In genomic region chr3:71584216-71585061, GRCh38 we compare ENCODE assay signal across 8 cellular contexts. TPM values are rescaled to one million over a fixed set of nuclear protein-coding genes. Genes with fewer than 3 reads are reported as not detected.
DNase-seq lines count a peak whose midpoint lies in the region; ATAC-seq, FAIRE-seq and TF ChIP-seq lines count a peak whose summit lies in the region.

No MANE protein-coding gene starts in this region.

- H4K91ac ChIP-seq in H1 (replicated peaks; ENCODE audit: insufficient read length, low read length): no peak overlapping the region

- TF ChIP-seq EP300 in H1 (IDR thresholded peaks at IDR 0.05; ENCODE audit: borderline replicate concordance in 1 of 2, low read depth in 2 of 2, low read length in 2 of 2): no peak; a peak in 1 of 3 replicates

- H4K20me1 ChIP-seq in H1 (replicated peaks in 1 of 2; ENCODE audit: control insufficient read depth in 1 of 2, insufficient read depth in 2 of 2, low read length in 2 of 2): peaks cover 0 to 3% of the 10 kb centered on the region in 2 experiments

- 0 out of 4 replicates have a peak, but pooled peaks cover 0 to under 1% of the 10 kb centered on the region in 2 experiments for H3K9me3 ChIP-seq in H1 (ENCODE audit: insufficient read depth in 2 of 2, low read depth in 1 of 2, low read length in 1 of 2)

- H2BK15ac ChIP-seq in H1 (ENCODE audit: low read length): no peak overlapping the region
- no peak overlapping the region for H2BK15ac ChIP-seq in mesendoderm (replicated peaks; ENCODE audit: low read depth)

- H3K79me2 ChIP-seq in H1 (ENCODE audit: control insufficient read depth in 1 of 2, insufficient read depth in 2 of 2, low read length in 2 of 2): no peaks in the 10 kb centered on the region
- no peaks in the 10 kb centered on the region for H3K79me2 ChIP-seq in mesendoderm (ENCODE audit: control insufficient read depth, insufficient read depth, low read length)

- H4K8ac ChIP-seq in H1 (ENCODE audit: extremely low read depth, insufficient read depth, low read length): peak overlapping the region; percentile 81; the same call in 1 of the 2 replicates
- H4K8ac ChIP-seq in mesendoderm (ENCODE audit: low read depth, low read length): no peak overlapping the region

- H3K56ac ChIP-seq in H1 (replicated peaks; ENCODE audit: insufficient read length, low read depth, low read length) (no peak overlapping the region), mesendoderm (ENCODE audit: low read length) (peak overlapping the region; percentile 44)

- CTCF ChIA-PET in activated CD4-positive, alpha-beta memory T cell treated with anti-CD3 and anti-CD28 coated beads, Interleukin-2, amount 10 ng/mL, durations not matched to agents 7 days and 5 days (lab: Charles Lee): interaction anchor here (0.9 to 1.5 kb wide), 3 partner anchors 400 to 1053 kb away, joined by 3 read pairs; no protein-coding TSS in a partner anchor
- CTCF ChIA-PET in H1 (lab: Charles Lee; ENCODE audit: partially characterized antibody): interaction anchor here (0.6 to 2.0 kb wide), 7 partner anchors 12 to 844 kb away, joined by 3 to 8 read pairs (median 3); no protein-coding TSS in a partner anchor

- peak overlapping the region; percentile 91 to 95 for H3K4me2 ChIP-seq in H1 (ENCODE audit: insufficient read depth in 1 of 2, low read depth in 2 of 2, low read length in 2 of 2)
- H3K4me2 ChIP-seq in mesendoderm (ENCODE audit: low read length): peak overlapping the region; percentile 94

- WGBS in H1 (ENCODE audit: extremely low coverage in 1 of 2, insufficient coverage in 1 of 2, insufficient read length in 1 of 2, insufficient replicate concordance in 2 of 2, low coverage in 1 of 2, low lambda C conversion rate in 2 of 2, missing lambda C conversion rate in 1 of 2), 2 experiments: 3% methylated on average over 17 of the region's 24 CpGs; no CpG with 5 or more reads in 1 of the 2 experiments
- no CpG with 5 or more reads among the region's 24 CpGs for WGBS in mesendoderm (ENCODE audit: extremely low coverage, insufficient coverage, low lambda C conversion rate)

- no peak for TF ChIP-seq CTCF in H1 (IDR thresholded peaks at IDR 0.05; ENCODE audit: control extremely low read depth in 1 of 3, insufficient read depth in 1 of 3, low read depth in 1 of 3, low read length in 3 of 3)

- H3K4me1 Mint-ChIP-seq in activated CD4-positive, alpha-beta memory T cell treated with anti-CD3 and anti-CD28 coated beads, Interleukin-2, amount 10 ng/mL, durations not matched to agents 7 days and 5 days: peaks cover 36% of the 10 kb centered on the region

- H3K27ac Mint-ChIP-seq in activated CD4-positive, alpha-beta memory T cell treated with anti-CD3 and anti-CD28 coated beads, Interleukin-2, amount 10 ng/mL, durations not matched to agents 7 days and 5 days: peak overlapping the region; percentile 74

- H3K27ac ChIP-seq in H1 (ENCODE audit: low read depth, low read length) (peak overlapping the region; percentile 47), mesendoderm (ENCODE audit: low read depth, low read length) (peak overlapping the region; percentile 36)

- peak overlapping the region; percentile 85 for H3K18ac ChIP-seq in H1 (ENCODE audit: extremely low read depth, low read length)
- H3K18ac ChIP-seq in mesendoderm (ENCODE audit: low read length): peak overlapping the region; percentile 99

- no peak overlapping the region for H2BK120ac ChIP-seq in H1 (replicated peaks; ENCODE audit: low read depth, low read length)
- H2BK120ac ChIP-seq in mesendoderm (ENCODE audit: low read depth, low read length): no peak overlapping the region

- FAIRE-seq in H1 (lab: Jason Lieb, UNC): peak; percentile 69

- H3K79me1 ChIP-seq in H1 (ENCODE audit: low read depth, low read length) (no peaks in the 10 kb centered on the region), mesendoderm (ENCODE audit: low read length) (no peaks in the 10 kb centered on the region)

- H3K14ac ChIP-seq in H1 (ENCODE audit: insufficient read length): no peak overlapping the region

- POLR2A ChIA-PET in activated CD4-positive, alpha-beta memory T cell treated with anti-CD3 and anti-CD28 coated beads, Interleukin-2, amount 10 ng/mL, durations not matched to agents 7 days and 5 days (lab: Charles Lee): interaction anchor here (0.9 to 4.9 kb wide), 10 partner anchors 140 to 602 kb away, joined by 3 to 41 read pairs (median 6); no protein-coding TSS in a partner anchor
- POLR2A ChIA-PET in H1 (lab: Charles Lee; ENCODE audit: partially characterized antibody): interaction anchor here (0.6 to 2.4 kb wide), 9 partner anchors 10 to 912 kb away, joined by 3 to 6 read pairs (median 4); no protein-coding TSS in a partner anchor

- H3K27me3 ChIP-seq in H1 (replicated peaks in 1 of 4; ENCODE audit: control insufficient read depth in 3 of 4, extremely low read depth in 1 of 4, insufficient read depth in 3 of 4, low read length in 3 of 4): peaks cover 0 to 19% (median 10%) of the 10 kb centered on the region in 4 experiments; a peak in 5 of 7 replicates
- H3K27me3 ChIP-seq in mesendoderm (ENCODE audit: insufficient read depth, low read length, poor library complexity): peaks cover 3% of the 10 kb centered on the region

- peaks cover 25% of the 10 kb centered on the region for H3K23me2 ChIP-seq in H1 (ENCODE audit: low read depth, low read length)

- H3K23ac ChIP-seq in H1 (ENCODE audit: insufficient read length) (no peak overlapping the region), mesendoderm (ENCODE audit: low read length) (no peak overlapping the region)

- H3K9ac ChIP-seq in H1 (replicated peaks in 1 of 4; ENCODE audit: extremely low read depth in 1 of 4, low read depth in 3 of 4, low read length in 3 of 4) (peak overlapping the region in 3 of 4 experiments; percentile 51 to 71 (median 54); a peak in 6 of 7 replicates), mesendoderm (ENCODE audit: low read length) (peak overlapping the region; percentile 30)

- H3K4me3 Mint-ChIP-seq in activated CD4-positive, alpha-beta memory T cell treated with anti-CD3 and anti-CD28 coated beads, Interleukin-2, amount 10 ng/mL, durations not matched to agents 7 days and 5 days: peak overlapping the region; percentile 80

- 0 out of 2 replicates have a peak overlapping the region, but pooled peaks have one; percentile 21 for H2BK20ac ChIP-seq in H1 (ENCODE audit: low read length)

- H3K4ac ChIP-seq in H1 (replicated peaks; ENCODE audit: insufficient read length, low read depth, low read length) (no peak overlapping the region), mesendoderm (ENCODE audit: low read depth, low read length) (no peak overlapping the region)

- peak overlapping the region; percentile 93 for H2AFZ ChIP-seq in H1 (ENCODE audit: low read length)

- TF ChIP-seq RAD21 in H1 (IDR thresholded peaks at IDR 0.05 in 1 of 2, conservative IDR thresholded peaks at IDR 0.05 in 1 of 2; ENCODE audit: low read depth in 2 of 2, low read length in 2 of 2): no peak

- H2BK5ac ChIP-seq in H1 (ENCODE audit: low read depth, low read length) (peak overlapping the region; percentile 31), mesendoderm (ENCODE audit: low read length) (no peak overlapping the region)

- H2BK12ac ChIP-seq in H1 (ENCODE audit: low read depth, low read length): peak overlapping the region; percentile 94

- peak; percentile 70 for DNase-seq in Daoy (ENCODE audit: low read depth)
- DNase-seq in NCI-H2029 (lab: John Stamatoyannopoulos, UW): peak; percentile 12
- peak; percentile 42 for DNase-seq in activated CD4-positive, alpha-beta memory T cell treated with anti-CD3 and anti-CD28 coated beads, Interleukin-2, amount 10 ng/mL, durations not matched to agents 7 days and 5 days
- DNase-seq in H1 (ENCODE audit: low read depth in 1 of 2, low spot score in 2 of 2): peak in 1 of 2 experiments; percentile 62
- DNase-seq in mesendoderm: peak; percentile 64
- DNase-seq in stimulated activated CD8-positive, alpha-beta memory T cell treated with anti-CD3 and anti-CD28 coated beads, Interleukin-12 subunit alpha, Interleukin-12 subunit beta, amount 100 ng/mL, for 24 hours (ENCODE audit: extremely low read depth): peak; percentile 44

- H4K5ac ChIP-seq in H1 (ENCODE audit: insufficient read length, low read depth, low read length) (no peak overlapping the region), mesendoderm (ENCODE audit: low read length) (no peak overlapping the region)

- H3K4me1 ChIP-seq in H1 (replicated peaks in 1 of 4; ENCODE audit: control insufficient read depth in 3 of 4, insufficient read depth in 4 of 4, low read length in 3 of 4): peaks cover 0 to 4% (median 2%) of the 10 kb centered on the region in 4 experiments; a peak in 4 of 7 replicates
- peaks cover 3% of the 10 kb centered on the region for H3K4me1 ChIP-seq in mesendoderm (ENCODE audit: control insufficient read depth, low read depth, low read length)

- peaks cover 15% of the 10 kb centered on the region for H3K27me3 Mint-ChIP-seq in activated CD4-positive, alpha-beta memory T cell treated with anti-CD3 and anti-CD28 coated beads, Interleukin-2, amount 10 ng/mL, durations not matched to agents 7 days and 5 days

- TF ChIP-seq POLR2A in H1 (IDR thresholded peaks at IDR 0.05; ENCODE audit: control extremely low read depth in 1 of 2, low read depth in 2 of 2, low read length in 2 of 2): peak; percentile 41; a peak in 1 of 3 replicates

- no peaks in the 10 kb centered on the region for H3K36me3 ChIP-seq in H1 (ENCODE audit: control insufficient read depth in 2 of 4, insufficient read depth in 4 of 4, low read length in 3 of 4)
- no peaks in the 10 kb centered on the region for H3K36me3 ChIP-seq in mesendoderm (ENCODE audit: control insufficient read depth, insufficient read depth, low read length)

- H2AK5ac ChIP-seq in H1 (ENCODE audit: low read depth, low read length) (peak overlapping the region; percentile 58; the same call in 1 of the 2 replicates), mesendoderm (ENCODE audit: low read length) (no peak overlapping the region)

- no peak for ATAC-seq in GM18519 (IDR thresholded peaks at IDR 0.05; ENCODE audit: low FRiP score, unreplicated experiment)
- ATAC-seq in GM18867 (IDR thresholded peaks at IDR 0.05; ENCODE audit: unreplicated experiment): no peak

- no peaks in the 10 kb centered on the region for H3K9me3 Mint-ChIP-seq in activated CD4-positive, alpha-beta memory T cell treated with anti-CD3 and anti-CD28 coated beads, Interleukin-2, amount 10 ng/mL, durations not matched to agents 7 days and 5 days

- H3K4me3 ChIP-seq in H1 (ENCODE audit: extremely low read depth in 1 of 4, insufficient read depth in 2 of 4, low read depth in 3 of 4, low read length in 4 of 4) (peak overlapping the region; percentile 50 to 87 (median 74)), mesendoderm (ENCODE audit: low read length) (peak overlapping the region; percentile 8)

- H3K36me3 Mint-ChIP-seq in activated CD4-positive, alpha-beta memory T cell treated with anti-CD3 and anti-CD28 coated beads, Interleukin-2, amount 10 ng/mL, durations not matched to agents 7 days and 5 days (ENCODE audit: low read depth): no peaks in the 10 kb centered on the region

RNA-seq across cellular contexts. Expression of gene FOXP1, which starts 0.9 kb away (rescaled TPM):
- 34.3 and 42.6 TPM in 2 replicates for total RNA-seq in Daoy (2014; rRNA removed; shearing (Covaris generic))
- 10 to 100 TPM; 71.3 to 76.9 TPM for total RNA-seq in activated CD4-positive, alpha-beta memory T cell treated with anti-CD3 and anti-CD28 coated beads, Interleukin-2, amount 10 ng/mL, durations not matched to agents 7 days and 5 days
- 24.6 and 25.4 TPM in 2 replicates for total RNA-seq in H1 (2021; fragmentation: NEBNext Ultra II Directional; extraction: Animal tissue kit (Norgen Biotek cat#: 25700))
- polyA plus RNA-seq in H1 (2011; rRNA removed): 11.6 and 13.9 TPM in 2 replicates
- polyA plus RNA-seq in H1 (2011; cell fraction: cytosol; rRNA removed): 11.7 TPM
- polyA plus RNA-seq in H1 (2011; cell fraction: nucleus; rRNA removed): 29.3 TPM
- polyA plus RNA-seq in H1 (2012, experiment 1 of 2): 13.6 to 16.2 TPM (median 15.2 TPM) in 4 replicates
- polyA plus RNA-seq in H1 (2012, experiment 2 of 2): 1.6 TPM
- 23.2 TPM for polyA plus RNA-seq in H1 (2013, experiment 1 of 2)
- polyA plus RNA-seq in H1 (2013, experiment 2 of 2): 20.2 TPM
- 80.5 and 88.9 TPM in 2 replicates for polyA minus RNA-seq in H1 (2011; rRNA and poly(A)+ RNA removed)
- polyA minus RNA-seq in H1 (2011; cell fraction: cytosol; rRNA and poly(A)+ RNA removed): 37.4 TPM
- 242 TPM for polyA minus RNA-seq in H1 (2011; cell fraction: nucleus; rRNA and poly(A)+ RNA removed)
- 14.0 TPM for polyA plus RNA-seq in mesendoderm (2013, experiment 1 of 2)
- 14.0 TPM for polyA plus RNA-seq in mesendoderm (2013, experiment 2 of 2)
